16 cellular contexts compared by ENCODE assay signal in the genomic region with DNA sequence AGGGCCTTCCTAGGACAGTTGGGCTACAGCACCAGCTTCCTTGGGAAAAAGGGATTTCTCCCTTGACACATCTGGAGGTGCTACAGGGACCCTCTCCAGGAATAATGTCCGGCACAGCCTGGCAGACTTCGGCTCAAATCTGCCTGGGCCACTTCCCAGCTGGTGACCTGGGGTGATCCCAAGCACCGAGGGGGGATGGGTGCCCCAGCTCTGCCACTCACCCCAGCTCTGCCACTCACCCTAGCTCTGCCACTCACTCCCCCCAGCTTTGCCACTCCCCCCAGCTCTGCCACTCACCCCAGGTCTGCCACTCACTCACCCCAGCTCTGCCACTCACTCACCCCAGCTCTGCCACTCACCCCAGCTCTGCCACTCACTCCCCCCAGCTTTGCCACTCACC. TPM values are rescaled to one million over a fixed set of nuclear protein-coding genes. Genes with fewer than 3 reads are reported as not detected.
A peak's percentile ranks its signal among the peaks of the same experiment; 100 is the strongest.
DNase-seq lines count a peak whose midpoint lies in the region; ATAC-seq and TF ChIP-seq lines count a peak whose summit lies in the region.
"Had no signal": no experiment of that assay in that cellular context is flagged by ENCODE, and none has a peak within 500 bp of the region (broad histone marks: within the 10 kb centered on the region; RNA-seq: fewer than 3 reads in every experiment).

No MANE protein-coding gene starts in this region.

- DNase-seq in GM23338 (ENCODE audit: low spot score) (no peak), chondrocyte (ENCODE audit: low spot score) (peak; percentile 43), thoracic aorta (ENCODE audit: low spot score) (no peak), inferior parietal cortex (ENCODE audit: extremely low spot score) (no peak)
- no peak for DNase-seq in activated CD8-positive, alpha-beta memory T cell treated with anti-CD3 and anti-CD28 coated beads, Interleukin-2, amount 10 ng/mL, durations not matched to agents 7 days and 5 days
- DNase-seq: activated naive CD4-positive, alpha-beta T cell treated with anti-CD3 and anti-CD28 coated beads, Interleukin-2, amount 50 U/mL, for 16 hours; CD8-positive, alpha-beta memory T cell; hippocampal formation; NCI-H1417 treated with DMSO at 0.1 percent for 48 hours; NCI-H345; stimulated activated CD4-positive, alpha-beta T cell treated with anti-CD3 and anti-CD28 coated beads, Interleukin-12 subunit alpha, Interleukin-12 subunit beta, amount 100 ng/mL, for 4 hours had no signal

- H3K27me3 ChIP-seq in GM23338 (ENCODE audit: insufficient read depth) = no peaks in the 10 kb centered on the region
- H3K27me3 ChIP-seq in muscle layer of duodenum (ENCODE audit: low read depth, low read length) = no peaks in the 10 kb centered on the region
- no peaks in the 10 kb centered on the region for H3K27me3 ChIP-seq in thoracic aorta (replicated peaks; ENCODE audit: insufficient read depth)

- no peaks in the 10 kb centered on the region for H3K9me2 ChIP-seq in GM23338 (ENCODE audit: insufficient read depth)

- H3K36me3 Mint-ChIP-seq in GM23338 (ENCODE audit: low read depth) (no peaks in the 10 kb centered on the region; the same call in 2 of the 3 replicates), chondrocyte (ENCODE audit: low read depth) (peaks cover 2% of the 10 kb centered on the region)
- H3K36me3 Mint-ChIP-seq in activated CD8-positive, alpha-beta memory T cell treated with anti-CD3 and anti-CD28 coated beads, Interleukin-2, amount 10 ng/mL, durations not matched to agents 7 days and 5 days = no peaks in the 10 kb centered on the region
- H3K36me3 Mint-ChIP-seq: CD8-positive, alpha-beta memory T cell had no signal

- H3K4me3 Mint-ChIP-seq in GM23338 (no peak overlapping the region), chondrocyte (ENCODE audit: unreplicated experiment) (peak overlapping the region; percentile 55)
- no peak overlapping the region for H3K4me3 Mint-ChIP-seq in activated CD8-positive, alpha-beta memory T cell treated with anti-CD3 and anti-CD28 coated beads, Interleukin-2, amount 10 ng/mL, durations not matched to agents 7 days and 5 days
- H3K4me3 Mint-ChIP-seq: CD8-positive, alpha-beta memory T cell; central memory CD8-positive, alpha-beta T cell had no signal

- H3K4me1 ChIP-seq in GM23338 (ENCODE audit: insufficient read depth) (peaks cover 6% of the 10 kb centered on the region; the same call in 1 of the 2 replicates), muscle layer of duodenum (ENCODE audit: control insufficient read depth in 1 of 2, insufficient read depth in 2 of 2, low read length in 2 of 2) (peaks cover 30 to 79% of the 10 kb centered on the region in 2 donors), thoracic aorta (ENCODE audit: control insufficient read depth in 1 of 2, low read depth in 2 of 2) (peaks cover 43 to 96% of the 10 kb centered on the region in 2 donors)

- H3K79me2 ChIP-seq in GM23338 (replicated peaks; ENCODE audit: insufficient read depth) = no peaks in the 10 kb centered on the region

- TF ChIP-seq CTCF in GM23338 (conservative IDR thresholded peaks at IDR 0.05; ENCODE audit: low read depth in 2 of 2) = no peak
- TF ChIP-seq CTCF in chondrocyte (IDR thresholded peaks at IDR 0.05) = no peak
- no peak for TF ChIP-seq CTCF in thoracic aorta (IDR thresholded peaks at IDR 0.05)

- H3K27ac ChIP-seq in GM23338 (ENCODE audit: low read depth) = no peak overlapping the region
- H3K27ac ChIP-seq in muscle layer of duodenum (ENCODE audit: low read length) = peak overlapping the region; percentile 53
- H3K27ac ChIP-seq in thoracic aorta = peak overlapping the region; percentile 86 to 96

- H3K4me2 ChIP-seq in GM23338 = no peak overlapping the region

- H3K4me3 ChIP-seq in GM23338 (no peak overlapping the region), muscle layer of duodenum (ENCODE audit: low read depth in 1 of 2, low read length in 2 of 2) (peak overlapping the region in 1 of 2 donors; percentile 34), thoracic aorta (peak overlapping the region; percentile 66)
- H3K4me3 ChIP-seq: GM12878 had no signal

- H3K9me3 Mint-ChIP-seq in GM23338 (no peaks in the 10 kb centered on the region), chondrocyte (ENCODE audit: low read depth) (no peaks in the 10 kb centered on the region)
- H3K9me3 Mint-ChIP-seq in activated CD8-positive, alpha-beta memory T cell treated with anti-CD3 and anti-CD28 coated beads, Interleukin-2, amount 10 ng/mL, durations not matched to agents 7 days and 5 days (ENCODE audit: low read depth) = no peaks in the 10 kb centered on the region
- H3K9me3 Mint-ChIP-seq: CD8-positive, alpha-beta memory T cell; central memory CD8-positive, alpha-beta T cell had no signal

- no peak for ATAC-seq in GM23338
- no peak for ATAC-seq in thoracic aorta (ENCODE audit: insufficient number of reproducible peaks, low FRiP score, low read depth)
- no peak for ATAC-seq in HG03095 (IDR thresholded peaks at IDR 0.05; ENCODE audit: unreplicated experiment)
- ATAC-seq in activated CD8-positive, alpha-beta memory T cell treated with anti-CD3 and anti-CD28 coated beads, Interleukin-2, amount 10 ng/mL, durations not matched to agents 7 days and 5 days = no peak
- ATAC-seq: GM12878, left lobe of liver had no signal

- H3K27me3 Mint-ChIP-seq in GM23338 (ENCODE audit: insufficient read depth, low read depth, poor library complexity) = peaks cover 6% of the 10 kb centered on the region
- H3K27me3 Mint-ChIP-seq in chondrocyte (ENCODE audit: low read depth) = no peaks in the 10 kb centered on the region
- H3K27me3 Mint-ChIP-seq in activated CD8-positive, alpha-beta memory T cell treated with anti-CD3 and anti-CD28 coated beads, Interleukin-2, amount 10 ng/mL, durations not matched to agents 7 days and 5 days = no peaks in the 10 kb centered on the region
- H3K27me3 Mint-ChIP-seq: central memory CD8-positive, alpha-beta T cell had no signal

- no peak overlapping the region for H2AFZ ChIP-seq in GM23338

- H3K9me3 ChIP-seq in muscle layer of duodenum (ENCODE audit: control insufficient read depth in 1 of 2, low read length in 2 of 2) = no peaks in the 10 kb centered on the region
- no peaks in the 10 kb centered on the region for H3K9me3 ChIP-seq in thoracic aorta

- H3K4me1 Mint-ChIP-seq in GM23338 = peaks cover 60% of the 10 kb centered on the region
- H3K4me1 Mint-ChIP-seq in chondrocyte (ENCODE audit: low read depth) = peaks cover 86% of the 10 kb centered on the region
- H3K4me1 Mint-ChIP-seq in activated CD8-positive, alpha-beta memory T cell treated with anti-CD3 and anti-CD28 coated beads, Interleukin-2, amount 10 ng/mL, durations not matched to agents 7 days and 5 days = no peaks in the 10 kb centered on the region

- H3K27ac Mint-ChIP-seq in GM23338 (0 out of 2 replicates have a peak overlapping the region, but pooled peaks have one; percentile 29), chondrocyte (ENCODE audit: unreplicated experiment) (peak overlapping the region; percentile 89)
- no peak overlapping the region for H3K27ac Mint-ChIP-seq in activated CD8-positive, alpha-beta memory T cell treated with anti-CD3 and anti-CD28 coated beads, Interleukin-2, amount 10 ng/mL, durations not matched to agents 7 days and 5 days

- CTCF ChIA-PET in activated CD8-positive, alpha-beta memory T cell treated with anti-CD3 and anti-CD28 coated beads, Interleukin-2, amount 10 ng/mL, durations not matched to agents 7 days and 5 days (lab: Charles Lee) = no interaction called here

- 0 out of 2 replicates have a peak, but pooled peaks cover 2% of the 10 kb centered on the region for H3F3A ChIP-seq in GM23338 (replicated peaks; ENCODE audit: low read depth)

- H3K36me3 ChIP-seq in GM23338 (ENCODE audit: insufficient read depth) (no peaks in the 10 kb centered on the region), muscle layer of duodenum (ENCODE audit: control insufficient read depth in 1 of 2, insufficient read depth in 2 of 2, low read length in 2 of 2) (peaks cover 4 to 8% of the 10 kb centered on the region in 2 donors), thoracic aorta (no peaks in the 10 kb centered on the region)

- no peaks in the 10 kb centered on the region for H4K20me1 ChIP-seq in GM23338 (replicated peaks; ENCODE audit: insufficient read depth)

TF ChIP-seq in GM23338, 12 proteins besides CTCF, POLR2A, EP300 and RAD21 (continues in another document):
- TF ChIP-seq EZH2phosphoT487 (IDR thresholded peaks at IDR 0.05; ENCODE audit: unreplicated experiment) (no peak), STAT1 (IDR thresholded peaks at IDR 0.05; ENCODE audit: unreplicated experiment) (no peak), POLR2AphosphoS5 (IDR thresholded peaks at IDR 0.05; ENCODE audit: low read depth) (no peak), JUNB (IDR thresholded peaks at IDR 0.05; ENCODE audit: unreplicated experiment) (no peak), CREB1 (CRISPR knock-in tag; IDR thresholded peaks at IDR 0.05; ENCODE audit: low read depth) (no peak), ZNF114 (CRISPR knock-in tag; IDR thresholded peaks at IDR 0.05) (no peak)

RNA-seq across cellular contexts. Expression of a gene that starts 9.9 kb away (rescaled TPM):
- total RNA-seq in GM23338 (2014; rRNA removed; shearing (Covaris generic)) = 8.1 and 12.0 TPM in 2 replicates
- 2.7 and 3.4 TPM in 2 replicates for polyA plus RNA-seq in GM23338 (2016; fragmentation: Nextera tagmentation; extraction: Ambion mirVana)
- total RNA-seq in chondrocyte = 43.9 to 78.9 TPM (median 47.6 TPM) in 3 replicates
- 100 to 1,000 TPM in 1 of 2 donors, 10 to 100 TPM in 1; 99.9 to 121 TPM for total RNA-seq in thoracic aorta
- 1 to 10 TPM; 2.5 to 2.6 TPM for total RNA-seq in activated CD8-positive, alpha-beta memory T cell treated with anti-CD3 and anti-CD28 coated beads, Interleukin-2, amount 10 ng/mL, durations not matched to agents 7 days and 5 days
- total RNA-seq: GM12878 had no signal
- polyA plus RNA-seq: GM12878 had no signal
